24 cellular contexts compared by ENCODE assay signal in genomic region chr7:127863082-127863481, GRCh38.
"Had no signal": no experiment of that assay in that cellular context is flagged by ENCODE, and none has a peak within 500 bp of the region (broad histone marks: within the 10 kb centered on the region; RNA-seq: fewer than 3 reads in every experiment).

No MANE protein-coding gene starts in this region.

- ATAC-seq: left colon; left lung; lower lobe of right lung; natural killer cell treated with Interleukin-12 subunit alpha and Interleukin-12 subunit beta and Interleukin-15 and Interleukin-18, amount 100 ng/mL, for 72 hours; pancreas; right cardiac atrium; sciatic nerve; stimulated activated effector memory CD8-positive, alpha-beta T cell treated with anti-CD3 and anti-CD28 coated beads, Interleukin-12 subunit alpha, Interleukin-12 subunit beta, amount 100 ng/mL, for 72 hours; upper lobe of right lung had no signal

- H3K4me3 ChIP-seq: left lung, lower lobe of right lung, pancreas, prostate gland, skin epidermis, spleen, suprapubic skin, thoracic aorta, tibial artery, upper lobe of right lung had no signal

- H3K9me3 ChIP-seq: left lung, lower lobe of right lung, pancreas, prostate gland, spleen, suprapubic skin, thoracic aorta, tibial artery, upper lobe of right lung had no signal

- H3K27me3 ChIP-seq: left lung, pancreas, spleen, suprapubic skin, tibial artery, upper lobe of right lung had no signal

- DNase-seq: hippocampal formation; kidney; left colon; left lung; lower lobe of right lung; mammary epithelial cell; mesenchymal stem cell; nucleus accumbens; pancreas; posterior cingulate gyrus; right cardiac atrium; spleen; stimulated activated CD4-positive, alpha-beta T cell treated with anti-CD3 and anti-CD28 coated beads, Interleukin-4, amount 100 ng/mL, for 24 hours; stimulated activated naive CD4-positive, alpha-beta T cell; tibial artery; trophoblast cell; upper lobe of right lung had no signal

- H3K36me3 ChIP-seq: left lung, lower lobe of right lung, pancreas, prostate gland, suprapubic skin, thoracic aorta, tibial artery, upper lobe of right lung had no signal

- H3K4me1 ChIP-seq: lower lobe of right lung, prostate gland, suprapubic skin had no signal

- H3K27ac ChIP-seq: left lung, lower lobe of right lung, pancreas, prostate gland, skin epidermis, spleen, suprapubic skin, thoracic aorta, tibial artery, upper lobe of right lung had no signal
